In the genomic region with DNA sequence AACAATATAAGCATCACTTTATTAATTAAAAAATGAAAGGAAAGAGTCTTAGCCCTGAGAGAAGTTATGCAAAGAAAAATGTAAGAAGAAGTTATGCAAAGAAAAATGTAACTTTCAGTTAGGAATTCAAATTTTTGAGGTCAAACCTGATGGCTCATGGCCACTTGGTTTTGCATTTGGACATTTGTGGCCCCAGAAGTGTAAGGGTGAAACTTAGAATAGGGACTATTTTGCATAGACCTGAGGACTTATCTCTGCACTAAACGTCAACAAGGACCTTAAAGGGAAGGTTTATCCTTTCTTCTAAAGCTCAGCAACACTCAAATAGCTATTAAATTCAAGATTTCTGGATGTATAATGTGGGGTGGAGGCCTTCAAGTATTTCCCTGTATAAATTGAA, we compare ENCODE assay signal across 18 cellular contexts.
DNase-seq lines count a peak whose midpoint lies in the region; ATAC-seq, FAIRE-seq and TF ChIP-seq lines count a peak whose summit lies in the region.
"Had no signal": no experiment of that assay in that cellular context is flagged by ENCODE, and none has a peak within 500 bp of the region (broad histone marks: within the 10 kb centered on the region; RNA-seq: fewer than 3 reads in every experiment).

No MANE protein-coding gene starts in this region.

- no peak for FAIRE-seq in H54 (lab: Jason Lieb, UNC)
- FAIRE-seq: D721Med, G401.6 had no signal

- H3K9me3 ChIP-seq in SU-DHL-6 (ENCODE audit: insufficient read depth, low read length): no peaks in the 10 kb centered on the region

- no peaks in the 10 kb centered on the region for H3K36me3 ChIP-seq in SU-DHL-6 (ENCODE audit: low read length)

- H3K27ac Mint-ChIP-seq in activated naive CD8-positive, alpha-beta T cell treated with anti-CD3 and anti-CD28 coated beads for 36 hours: no peak overlapping the region
- H3K27ac Mint-ChIP-seq: CD14-positive monocyte; CD8-positive, alpha-beta T cell; IgD-negative memory B cell had no signal

- no peak overlapping the region for H3K4me3 ChIP-seq in SU-DHL-6 (ENCODE audit: insufficient read depth, low read length, poor library complexity, severe bottlenecking)

- no peak for TF ChIP-seq POLR2A in H54 (IDR thresholded peaks at IDR 0.05; ENCODE audit: low read depth, low read length)

- no peaks in the 10 kb centered on the region for H3K27me3 ChIP-seq in SU-DHL-6 (ENCODE audit: low read length)

- no peak for DNase-seq in activated naive CD8-positive, alpha-beta T cell treated with anti-CD3 and anti-CD28 coated beads for 36 hours
- DNase-seq in H54 (ENCODE audit: insufficient read length, low spot score): no peak
- no peak for DNase-seq in stimulated activated CD4-positive, alpha-beta T cell treated with anti-CD3 and anti-CD28 coated beads, Interleukin-1b, Interleukin-23, amount 100 ng/mL, for 48 hours
- DNase-seq: CD8-positive, alpha-beta T cell; COR-L47; DMS153; DMS79 treated with DMSO at 0.1 percent for 48 hours; EL; KG1 had no signal

- no peak overlapping the region for H3K4me3 Mint-ChIP-seq in activated naive CD8-positive, alpha-beta T cell treated with anti-CD3 and anti-CD28 coated beads for 36 hours
- H3K4me3 Mint-ChIP-seq: CD14-positive monocyte; CD8-positive, alpha-beta T cell; IgD-negative memory B cell had no signal

- H3F3A ChIP-seq in SU-DHL-6 (ENCODE audit: insufficient read depth): no peaks in the 10 kb centered on the region

- peaks cover 4% of the 10 kb centered on the region for H3K9me3 Mint-ChIP-seq in activated naive CD8-positive, alpha-beta T cell treated with anti-CD3 and anti-CD28 coated beads for 36 hours

- H3K9me2 ChIP-seq in SU-DHL-6 (replicated peaks; ENCODE audit: insufficient read depth, low read length): no peaks in the 10 kb centered on the region

- no peaks in the 10 kb centered on the region for H4K20me1 ChIP-seq in SU-DHL-6 (ENCODE audit: low read depth, low read length)

- H3K27ac ChIP-seq in SU-DHL-6 (ENCODE audit: low read depth, low read length): no peak overlapping the region

- H3K79me2 ChIP-seq in SU-DHL-6 (ENCODE audit: insufficient read depth, low read length): no peaks in the 10 kb centered on the region

- no peaks in the 10 kb centered on the region for H3K4me1 Mint-ChIP-seq in activated naive CD8-positive, alpha-beta T cell treated with anti-CD3 and anti-CD28 coated beads for 36 hours
- H3K4me1 Mint-ChIP-seq: CD14-positive monocyte, IgD-negative memory B cell had no signal

- H3K4me2 ChIP-seq in SU-DHL-6 (ENCODE audit: low read depth, low read length, poor library complexity, severe bottlenecking): no peak overlapping the region

- H3K9ac ChIP-seq in SU-DHL-6 (ENCODE audit: low read length): no peak overlapping the region

- ATAC-seq in GM18520 (IDR thresholded peaks at IDR 0.05; ENCODE audit: unreplicated experiment) (peak; percentile 41), HG02759 (IDR thresholded peaks at IDR 0.05; ENCODE audit: unreplicated experiment) (peak; percentile 45), HG03439 (IDR thresholded peaks at IDR 0.05; ENCODE audit: unreplicated experiment) (peak; percentile 60)
- ATAC-seq: CD8-positive, alpha-beta T cell; HCT116 had no signal

- no peak for TF ChIP-seq CTCF in SU-DHL-6 (IDR thresholded peaks at IDR 0.05; ENCODE audit: insufficient read depth, low read length, poor library complexity, severe bottlenecking)

- H3K27me3 Mint-ChIP-seq in activated naive CD8-positive, alpha-beta T cell treated with anti-CD3 and anti-CD28 coated beads for 36 hours: no peaks in the 10 kb centered on the region
- H3K27me3 Mint-ChIP-seq: IgD-negative memory B cell had no signal

- H2AFZ ChIP-seq in SU-DHL-6 (ENCODE audit: low read depth, low read length, severe bottlenecking): peak overlapping the region; percentile 60

- no peaks in the 10 kb centered on the region for H3K36me3 Mint-ChIP-seq in activated naive CD8-positive, alpha-beta T cell treated with anti-CD3 and anti-CD28 coated beads for 36 hours
- H3K36me3 Mint-ChIP-seq: CD14-positive monocyte; CD8-positive, alpha-beta T cell; IgD-negative memory B cell had no signal
